ENCODE assay signal across 21 cellular contexts in genomic region chr1:212964102-212964501, GRCh38.
"Had no signal": no experiment of that assay in that cellular context is flagged by ENCODE, and none has a peak within 500 bp of the region (broad histone marks: within the 10 kb centered on the region; RNA-seq: fewer than 3 reads in every experiment).

No MANE protein-coding gene starts in this region.

- H3K4me1 ChIP-seq: lower lobe of right lung, sigmoid colon, testis, tibial nerve, upper lobe of right lung, uterus had no signal

- H3K4me3 Mint-ChIP-seq: naive B cell; nephron; stimulated activated memory B cell treated with anti-CD40 and anti-IgM and Interleukin-4, amounts not matched to agents 10 μg/mL and 1 μg/mL and 100 μg/mL, for 72 hours had no signal

- H3K36me3 ChIP-seq: lower lobe of right lung, ovary, sigmoid colon, tibial nerve, upper lobe of right lung, uterus had no signal

- H3K36me3 Mint-ChIP-seq: naive B cell had no signal

- H3K27ac ChIP-seq: dorsolateral prefrontal cortex, lower lobe of right lung, ovary, psoas muscle, sigmoid colon, testis, tibial nerve, upper lobe of right lung, uterus had no signal

- ATAC-seq: left ventricle myocardium superior; lower lobe of right lung; psoas muscle; right cardiac atrium; stimulated activated memory B cell treated with anti-CD40 and anti-IgM and Interleukin-4, amounts not matched to agents 10 μg/mL and 1 μg/mL and 100 μg/mL, for 72 hours; stimulated activated naive CD8-positive, alpha-beta T cell treated with anti-CD3 and anti-CD28 coated beads, Interleukin-15, Interleukin-2, amounts not matched to agents 100 U/mL and 50 U/mL, for 24 hours; upper lobe of right lung had no signal

- H3K27ac Mint-ChIP-seq: stimulated activated memory B cell treated with anti-CD40 and anti-IgM and Interleukin-4, amounts not matched to agents 10 μg/mL and 1 μg/mL and 100 μg/mL, for 72 hours had no signal

- H3K4me3 ChIP-seq: dorsolateral prefrontal cortex, lower lobe of right lung, ovary, psoas muscle, sigmoid colon, testis, tibial nerve, upper lobe of right lung, uterus had no signal

- DNase-seq: dorsolateral prefrontal cortex; effector CD4-positive, alpha-beta T cell; hypothalamus; left ventricle myocardium superior; lower lobe of right lung; naive B cell; nucleus accumbens; ovary; posterior cingulate gyrus; psoas muscle; right cardiac atrium; sigmoid colon; stimulated activated CD4-positive, alpha-beta T cell treated with anti-CD3 and anti-CD28 coated beads, Interleukin-4, amount 100 ng/mL, for 4 hours; stimulated activated naive CD8-positive, alpha-beta T cell treated with anti-CD3 and anti-CD28 coated beads, Interleukin-15, Interleukin-2, amounts not matched to agents 100 U/mL and 50 U/mL, for 24 hours; substantia nigra; testis; upper lobe of right lung; uterus had no signal

- H3K9me3 ChIP-seq: lower lobe of right lung, ovary, psoas muscle, sigmoid colon, testis, tibial nerve, upper lobe of right lung, uterus had no signal

- H3K9me3 Mint-ChIP-seq: naive B cell; nephron; stimulated activated memory B cell treated with anti-CD40 and anti-IgM and Interleukin-4, amounts not matched to agents 10 μg/mL and 1 μg/mL and 100 μg/mL, for 72 hours had no signal

- H3K27me3 ChIP-seq: ovary, sigmoid colon, testis, tibial nerve, upper lobe of right lung, uterus had no signal

- H3K4me1 Mint-ChIP-seq: naive B cell had no signal
